In genomic region chr3:101676765-101677435, GRCh38 we compare ENCODE assay signal across 8 cellular contexts. TPM values are rescaled to one million over a fixed set of nuclear protein-coding genes. Genes with fewer than 3 reads are reported as not detected.
DNase-seq lines count a peak whose midpoint lies in the region; ATAC-seq and TF ChIP-seq lines count a peak whose summit lies in the region.

Gene ZBTB11 (minus strand): TSS chr3:101677132. CDS start chr3:101676914, 218 bp downstream.

- H4K91ac ChIP-seq in IMR-90 (ENCODE audit: insufficient read depth, low read depth, low read length) = peak within 1 kb of the TSS; percentile 49

- no peak for TF ChIP-seq EP300 in esophagus muscularis mucosa (IDR thresholded peaks at IDR 0.05)

- TSS peak; percentile 34 for BruUV-seq in IMR-90 (replicated peaks; lab: Mats Ljungman, UMichigan)

- H3K9me1 ChIP-seq in IMR-90 (ENCODE audit: insufficient read depth, low read length) = 0 out of 2 replicates have a peak, but pooled peaks cover 2% of the 10 kb centered on the region

- H4K8ac ChIP-seq in IMR-90 (ENCODE audit: low read depth in 2 of 2, low read length in 2 of 2) = peak within 1 kb of the TSS; percentile 12 to 82

- peak within 1 kb of the TSS; percentile 61; the same call in 1 of the 2 replicates for H3K56ac ChIP-seq in IMR-90 (ENCODE audit: extremely low read depth, insufficient read depth, low read length)

- in situ Hi-C loops in IMR-90 (cut with MboI; ENCODE audit: low sequenced_read_pairs) = no loop called here

- intact Hi-C loops in CD8-positive, alpha-beta T cell (cut with DNase I, micrococcal nuclease) = loop anchor here (1.0 to 2.0 kb wide), 9 partner anchors 9 to 968 kb away; partner anchors contain the start of genes CEP97 (in 2 of the 2), PCNP (in 2 of the 2), RPL24 (in 2 of the 2) and NXPE3 (in 1 of the 2)
- intact Hi-C loops in IMR-90 (cut with micrococcal nuclease) = loop anchor here (10.0 kb wide), 1 partner anchor 1602 kb away; no protein-coding TSS in a partner anchor
- intact Hi-C loops in esophagus muscularis mucosa (cut with DNase I) = loop anchor here (5.0 kb wide), 1 partner anchor 100 kb away; no protein-coding TSS in a partner anchor

- H2AK9ac ChIP-seq in IMR-90 (replicated peaks; ENCODE audit: low read depth, low read length, poor library complexity) = peak within 1 kb of the TSS; percentile 99

- H2AFZ ChIP-seq in IMR-90 (replicated peaks; ENCODE audit: low read length, poor library complexity) = peak within 1 kb of the TSS; percentile 100

- H3K4me3 Mint-ChIP-seq in CD8-positive, alpha-beta T cell = peak within 1 kb of the TSS; percentile 95
- H3K4me3 Mint-ChIP-seq in naive thymus-derived CD8-positive, alpha-beta T cell = peak within 1 kb of the TSS; percentile 92 to 99 (median 96)
- H3K4me3 Mint-ChIP-seq in stimulated activated naive CD8-positive, alpha-beta T cell treated with anti-CD3 and anti-CD28 coated beads, Interleukin-15, amount 100 ng/mL, for 72 hours = peak within 1 kb of the TSS; percentile 95 to 96

- H4K5ac ChIP-seq in IMR-90 (ENCODE audit: low read depth, low read length) = peak within 1 kb of the TSS; percentile 52; the same call in 1 of the 2 replicates

- peak within 1 kb of the TSS; percentile 85 for H3K14ac ChIP-seq in IMR-90 (replicated peaks; ENCODE audit: low read depth, low read length)

- dilution Hi-C loops in IMR-90 (cut with HindIII; ENCODE audit: low sequenced_read_pairs, unreplicated experiment) = no loop called here

- ATAC-seq in CD8-positive, alpha-beta T cell = peak; percentile 63
- peak; percentile 78 for ATAC-seq in GM21447 (IDR thresholded peaks at IDR 0.05; ENCODE audit: unreplicated experiment)
- peak; percentile 71 for ATAC-seq in IMR-90 (ENCODE audit: low read depth)
- ATAC-seq in naive thymus-derived CD8-positive, alpha-beta T cell = peak; percentile 69 to 71
- ATAC-seq in stimulated activated naive CD8-positive, alpha-beta T cell treated with anti-CD3 and anti-CD28 coated beads, Interleukin-15, amount 100 ng/mL, for 72 hours = peak; percentile 74

- H3K27me3 ChIP-seq in CD8-positive, alpha-beta T cell (ENCODE audit: insufficient read depth, low read length) = no peaks in the 10 kb centered on the region
- H3K27me3 ChIP-seq in IMR-90 (ENCODE audit: control insufficient read depth, insufficient read depth, low read length) (no peaks in the 10 kb centered on the region), esophagus muscularis mucosa (no peaks in the 10 kb centered on the region)

- peak; percentile 99 to 100 (median 100) for DNase-seq in CD8-positive, alpha-beta T cell
- peak; percentile 100 for DNase-seq in IMR-90
- peak; percentile 100 for DNase-seq in activated CD8-positive, alpha-beta memory T cell treated with anti-CD3 and anti-CD28 coated beads, Interleukin-2, amount 50 U/mL, for 4 hours
- DNase-seq in esophagus muscularis mucosa (ENCODE audit: extremely low spot score) = peak; percentile 100
- peak; percentile 97 to 100 (median 100) for DNase-seq in naive thymus-derived CD8-positive, alpha-beta T cell
- peak; percentile 98 to 99 for DNase-seq in stimulated activated naive CD8-positive, alpha-beta T cell treated with anti-CD3 and anti-CD28 coated beads, Interleukin-15, amount 100 ng/mL, for 72 hours
- no peak for DNase-seq in NCI-H510A treated with DMSO at 0.1 percent for 48 hours (lab: John Stamatoyannopoulos, UW)

- CTCF ChIA-PET in CD8-positive, alpha-beta T cell (lab: Charles Lee) = interaction anchor here (0.6 to 2.9 kb wide), 8 partner anchors 7 to 548 kb away, joined by 3 to 17 read pairs (median 3); partner anchors contain the start of genes PCNP and RPL24
- CTCF ChIA-PET in IMR-90 (lab: Yijun Ruan, JAX) = interaction anchor here (1.0 to 1.9 kb wide), 3 partner anchors 10 to 30 kb away, joined by 4 to 7 read pairs (median 7); partner anchors contain the start of gene RPL24

- H3K18ac ChIP-seq in IMR-90 (ENCODE audit: low read depth, low read length) = peak within 1 kb of the TSS; percentile 20; the same call in 1 of the 2 replicates

- H3K9me3 Mint-ChIP-seq in CD8-positive, alpha-beta T cell = no peaks in the 10 kb centered on the region
- H3K9me3 Mint-ChIP-seq in naive thymus-derived CD8-positive, alpha-beta T cell = no peaks in the 10 kb centered on the region
- no peaks in the 10 kb centered on the region for H3K9me3 Mint-ChIP-seq in stimulated activated naive CD8-positive, alpha-beta T cell treated with anti-CD3 and anti-CD28 coated beads, Interleukin-15, amount 100 ng/mL, for 72 hours

- no peak within 1 kb of the TSS for H2BK20ac ChIP-seq in IMR-90 (ENCODE audit: low read depth, low read length)

- H3K9ac ChIP-seq in IMR-90 (ENCODE audit: low read depth, low read length) = peak within 1 kb of the TSS; percentile 91

- peak; percentile 49 for TF ChIP-seq RAD21 in IMR-90 (IDR thresholded peaks at IDR 0.05; ENCODE audit: low read length)

- H3K4me1 Mint-ChIP-seq in CD8-positive, alpha-beta T cell (ENCODE audit: low read depth) = peaks cover 49% of the 10 kb centered on the region
- peaks cover 15 to 54% (median 48%) of the 10 kb centered on the region in 4 donors for H3K4me1 Mint-ChIP-seq in naive thymus-derived CD8-positive, alpha-beta T cell
- peaks cover 67% of the 10 kb centered on the region for H3K4me1 Mint-ChIP-seq in stimulated activated naive CD8-positive, alpha-beta T cell treated with anti-CD3 and anti-CD28 coated beads, Interleukin-15, amount 100 ng/mL, for 72 hours

- no peak within 1 kb of the TSS for H2BK15ac ChIP-seq in IMR-90 (ENCODE audit: low read depth, low read length)

- H3K4me3 ChIP-seq in CD8-positive, alpha-beta T cell (ENCODE audit: low read depth, low read length) = peak within 1 kb of the TSS; percentile 90
- peak within 1 kb of the TSS; percentile 94 for H3K4me3 ChIP-seq in IMR-90 (ENCODE audit: insufficient read depth, low read depth, low read length)
- peak within 1 kb of the TSS; percentile 93 to 100 (median 99) for H3K4me3 ChIP-seq in esophagus muscularis mucosa

- peak within 1 kb of the TSS; percentile 97 for H3K27ac ChIP-seq in CD8-positive, alpha-beta T cell (ENCODE audit: low read depth, low read length)
- H3K27ac ChIP-seq in IMR-90 (ENCODE audit: insufficient read depth, low read length) = peak within 1 kb of the TSS; percentile 87
- peak within 1 kb of the TSS; percentile 96 to 100 (median 98) for H3K27ac ChIP-seq in esophagus muscularis mucosa (replicated peaks in 1 of 4)

- H3K4me1 ChIP-seq in CD8-positive, alpha-beta T cell (ENCODE audit: insufficient read depth, low read length) = peaks cover 26% of the 10 kb centered on the region
- peaks cover 4% of the 10 kb centered on the region for H3K4me1 ChIP-seq in IMR-90 (ENCODE audit: control insufficient read depth, insufficient read depth, low read length)
- H3K4me1 ChIP-seq in esophagus muscularis mucosa = peaks cover 21 to 48% (median 42%) of the 10 kb centered on the region in 4 donors

- H3K79me1 ChIP-seq in IMR-90 (ENCODE audit: low read depth in 1 of 2, low read length in 2 of 2) = peaks cover 8 to 42% of the 10 kb centered on the region in 2 experiments; a peak in 3 of 4 replicates

- peak within 1 kb of the TSS; percentile 98 for H3K27ac Mint-ChIP-seq in CD8-positive, alpha-beta T cell
- peak within 1 kb of the TSS; percentile 94 to 99 (median 99) for H3K27ac Mint-ChIP-seq in naive thymus-derived CD8-positive, alpha-beta T cell
- peak within 1 kb of the TSS; percentile 96 to 98 for H3K27ac Mint-ChIP-seq in stimulated activated naive CD8-positive, alpha-beta T cell treated with anti-CD3 and anti-CD28 coated beads, Interleukin-15, amount 100 ng/mL, for 72 hours

- H3K36me3 Mint-ChIP-seq in CD8-positive, alpha-beta T cell = peaks cover 58% of the 10 kb centered on the region
- H3K36me3 Mint-ChIP-seq in naive thymus-derived CD8-positive, alpha-beta T cell = peaks cover 0 to 36% (median 15%) of the 10 kb centered on the region in 3 donors

- POLR2A ChIA-PET in CD8-positive, alpha-beta T cell (lab: Charles Lee) = interaction anchor here (0.6 to 3.8 kb wide), 21 partner anchors 9 to 968 kb away, joined by 3 to 73 read pairs (median 4); partner anchors contain the start of genes CEP97, NFKBIZ, NXPE3 and PCNP
- POLR2A ChIA-PET in IMR-90 (lab: Charles Lee; ENCODE audit: unreplicated experiment) = interaction anchor here (0.6 to 1.2 kb wide), 2 partner anchors 11 to 351 kb away, joined by 3 to 4 read pairs; no protein-coding TSS in a partner anchor
- POLR2A ChIA-PET in naive thymus-derived CD8-positive, alpha-beta T cell (lab: Charles Lee) = interaction anchor here (0.5 to 5.7 kb wide), 18 partner anchors 10 to 1276 kb away, joined by 3 to 111 read pairs (median 6); partner anchors contain the start of genes CEP97, LNP1, NFKBIZ and NXPE3

- H4K20me1 ChIP-seq in IMR-90 (ENCODE audit: insufficient read depth, low read length) = peaks cover 30% of the 10 kb centered on the region

- peak within 1 kb of the TSS; percentile 49; the same call in 1 of the 2 replicates for H2BK120ac ChIP-seq in IMR-90 (ENCODE audit: low read depth, low read length)

- peak within 1 kb of the TSS; percentile 82 for H2BK5ac ChIP-seq in IMR-90 (ENCODE audit: low read depth, low read length, poor library complexity, severe bottlenecking)

- H3K9me3 ChIP-seq in CD8-positive, alpha-beta T cell (ENCODE audit: low read length) = no peaks in the 10 kb centered on the region
- H3K9me3 ChIP-seq in IMR-90 (ENCODE audit: control insufficient read depth, insufficient read depth, low read length) = no peaks in the 10 kb centered on the region
- no peaks in the 10 kb centered on the region for H3K9me3 ChIP-seq in esophagus muscularis mucosa

- WGBS in IMR-90 (ENCODE audit: extremely low coverage in 2 of 2, insufficient read length in 1 of 2), 2 experiments = 0% methylated on average over 46 of the region's 57 CpGs; no CpG with 5 or more reads in 1 of the 2 experiments
- 0% methylated on average over 18 of the region's 57 CpGs for WGBS in esophagus muscularis mucosa

- H3K36me3 ChIP-seq in CD8-positive, alpha-beta T cell (ENCODE audit: insufficient read depth, low read length) = peaks cover 15% of the 10 kb centered on the region
- H3K36me3 ChIP-seq in IMR-90 (ENCODE audit: control insufficient read depth, insufficient read depth, low read length) = peaks cover 14% of the 10 kb centered on the region
- H3K36me3 ChIP-seq in esophagus muscularis mucosa = peaks cover 20 to 26% (median 23%) of the 10 kb centered on the region in 4 donors

- no peak for TF ChIP-seq CTCF in CD8-positive, alpha-beta T cell (IDR thresholded peaks at IDR 0.05)
- TF ChIP-seq CTCF in IMR-90 (conservative IDR thresholded peaks at IDR 0.05; ENCODE audit: low read depth, low read length) (peak; percentile 76), esophagus muscularis mucosa (IDR thresholded peaks at IDR 0.05) (peak; percentile 40 to 62 (median 60))

- peak within 1 kb of the TSS; percentile 92 for H3K23ac ChIP-seq in IMR-90 (ENCODE audit: low read depth, low read length)

- H3K27me3 Mint-ChIP-seq in CD8-positive, alpha-beta T cell (ENCODE audit: low read depth) = no peaks in the 10 kb centered on the region
- H3K27me3 Mint-ChIP-seq in naive thymus-derived CD8-positive, alpha-beta T cell = peaks cover 0 to 2% (median 0%) of the 10 kb centered on the region in 5 donors
- no peaks in the 10 kb centered on the region for H3K27me3 Mint-ChIP-seq in stimulated activated naive CD8-positive, alpha-beta T cell treated with anti-CD3 and anti-CD28 coated beads, Interleukin-15, amount 100 ng/mL, for 72 hours

- peak within 1 kb of the TSS; percentile 91 for H3K4ac ChIP-seq in IMR-90 (ENCODE audit: low read depth, low read length)

- TF ChIP-seq POLR2A in IMR-90 (IDR thresholded peaks at IDR 0.05; ENCODE audit: low read depth, low read length) (peak; percentile 42; the same call in 1 of the 2 replicates), esophagus muscularis mucosa (IDR thresholded peaks at IDR 0.05; ENCODE audit: low read depth) (peak; percentile 71)

- peak within 1 kb of the TSS; percentile 78 for H2AK5ac ChIP-seq in IMR-90 (ENCODE audit: low read depth, low read length)

- H3K4me2 ChIP-seq in IMR-90 (ENCODE audit: low read depth, low read length) = peak within 1 kb of the TSS; percentile 87

RNA-seq across cellular contexts. Expression of gene ZBTB11, which starts in this region (rescaled TPM):
- total RNA-seq in CD8-positive, alpha-beta T cell = 10 to 100 TPM; 69.6 to 75.2 TPM
- total RNA-seq in IMR-90 (2012; rRNA removed) (17.2 and 25.8 TPM in 2 replicates), esophagus muscularis mucosa (10 to 100 TPM; 15.3 to 20.8 (median 16.9) TPM)
- polyA plus RNA-seq in IMR-90 (2012; rRNA removed) = 5.4 and 6.0 TPM in 2 replicates
- 0.64 and 1.5 TPM in 2 replicates for polyA plus RNA-seq in IMR-90 (2012; cell fraction: cytosol; rRNA removed)
- polyA plus RNA-seq in IMR-90 (2012; cell fraction: nucleus; rRNA removed; ENCODE audit: low replicate concordance) = 5.1 and 15.1 TPM in 2 replicates
- total RNA-seq in naive thymus-derived CD8-positive, alpha-beta T cell = 10 to 100 TPM; 52.7 to 53.1 TPM
- polyA plus RNA-seq in naive thymus-derived CD8-positive, alpha-beta T cell = 10 to 100 TPM in 1 of 3 donors, 1 to 10 TPM in 2; 8.6 to 10.9 (median 9.5) TPM
